ENCODE assay signal across 8 cellular contexts in genomic region chr9:111896942-111897830, GRCh38. TPM values are rescaled to one million over a fixed set of nuclear protein-coding genes. Genes with fewer than 3 reads are reported as not detected.
DNase-seq lines count a peak whose midpoint lies in the region; ATAC-seq and TF ChIP-seq lines count a peak whose summit lies in the region.

No MANE protein-coding gene starts in this region.

- intact Hi-C loops in CD4-positive, alpha-beta memory T cell (cut with micrococcal nuclease), result loop anchor here (1.0 to 5.0 kb wide), 9 partner anchors 29 to 483 kb away; partner anchors contain the start of genes DNAJC25, HSDL2 and PTBP3
- intact Hi-C loops in ascending aorta (cut with DNase I) (loop anchor here (1.0 to 10.0 kb wide), 8 partner anchors 115 to 590 kb away; partner anchors contain the start of genes DNAJC25, KIAA1958, PTBP3 and PTGR1), gastrocnemius medialis (cut with DNase I; ENCODE audit: low total_unique reads) (loop anchor here (1.0 to 2.0 kb wide), 3 partner anchors 62 to 436 kb away; partner anchors contain the start of gene PTBP3)

- H3K36me3 ChIP-seq in CD4-positive, alpha-beta memory T cell (ENCODE audit: insufficient read depth, low read length), result no peaks in the 10 kb centered on the region
- no peaks in the 10 kb centered on the region for H3K36me3 ChIP-seq in ascending aorta
- no peaks in the 10 kb centered on the region for H3K36me3 ChIP-seq in gastrocnemius medialis

- H3K4me3 ChIP-seq in CD4-positive, alpha-beta memory T cell (ENCODE audit: low read length in 2 of 2), result peak overlapping the region; percentile 87 to 97
- peak overlapping the region; percentile 88 to 95 for H3K4me3 ChIP-seq in ascending aorta
- H3K4me3 ChIP-seq in gastrocnemius medialis, result peak overlapping the region; percentile 73 to 93 (median 86)

- peaks cover 58% of the 10 kb centered on the region for H3K4me1 ChIP-seq in CD4-positive, alpha-beta memory T cell (ENCODE audit: insufficient read depth, low read length)
- H3K4me1 ChIP-seq in ascending aorta (peaks cover 3 to 35% of the 10 kb centered on the region in 2 donors), gastrocnemius medialis (peaks cover 45 to 47% of the 10 kb centered on the region in 2 donors)

- peaks cover 0 to 4% of the 10 kb centered on the region in 2 donors for H3K36me3 Mint-ChIP-seq in CD4-positive, alpha-beta memory T cell

- H3K9me3 ChIP-seq in CD4-positive, alpha-beta memory T cell (ENCODE audit: control insufficient read depth in 1 of 2, low read length in 2 of 2), result no peaks in the 10 kb centered on the region
- H3K9me3 ChIP-seq in ascending aorta, result no peaks in the 10 kb centered on the region
- no peaks in the 10 kb centered on the region for H3K9me3 ChIP-seq in gastrocnemius medialis

- no peak overlapping the region for H3K27ac Mint-ChIP-seq in CD4-positive, alpha-beta memory T cell

- in situ Hi-C loops in gastrocnemius medialis (cut with MboI; ENCODE audit: low sequenced_read_pairs in 4 of 4), result loop anchor here (10.0 to 25.0 kb wide), 3 partner anchors 178 to 465 kb away; no protein-coding TSS in a partner anchor

- TF ChIP-seq POLR2A in gastrocnemius medialis (IDR thresholded peaks at IDR 0.05), result no peak

- peak; percentile 16 to 68 (median 26) for DNase-seq in CD4-positive, alpha-beta memory T cell
- peak; percentile 53 for DNase-seq in GM19238 (ENCODE audit: insufficient read length, low spot score)
- peak; percentile 56 to 61 for DNase-seq in SHP77 (lab: John Stamatoyannopoulos, UW)
- DNase-seq in ascending aorta (ENCODE audit: low spot score in 2 of 2), result peak in 1 of 2 donors; percentile 74
- peak in 44 of 51 donors; percentile 26 to 88 (median 66) for DNase-seq in hypothalamus (lab: John Stamatoyannopoulos, UW)
- peak; percentile 28 to 39 for DNase-seq in gastrocnemius medialis
- DNase-seq in DMS153 (lab: John Stamatoyannopoulos, UW), result no peak

- no peaks in the 10 kb centered on the region for H3K27me3 ChIP-seq in CD4-positive, alpha-beta memory T cell (ENCODE audit: insufficient read depth, low read length)
- H3K27me3 ChIP-seq in ascending aorta (no peaks in the 10 kb centered on the region), gastrocnemius medialis (no peaks in the 10 kb centered on the region)

- POLR2A ChIA-PET in CD4-positive, alpha-beta memory T cell (lab: Charles Lee; ENCODE audit: partially characterized antibody), result interaction anchor here (0.6 to 4.2 kb wide), 28 partner anchors 9 to 1641 kb away, joined by 3 to 92 read pairs (median 5); partner anchors contain the start of genes DNAJC25, HSDL2, PTBP3 and TXN

- H3K27ac ChIP-seq in CD4-positive, alpha-beta memory T cell (ENCODE audit: low read depth, low read length), result peak overlapping the region; percentile 70
- H3K27ac ChIP-seq in ascending aorta (peak overlapping the region; percentile 95), gastrocnemius medialis (peak overlapping the region; percentile 88 to 96 (median 92))

- H3K4me1 Mint-ChIP-seq in CD4-positive, alpha-beta memory T cell, result peaks cover 18 to 27% (median 24%) of the 10 kb centered on the region in 4 donors

- CTCF ChIA-PET in CD4-positive, alpha-beta memory T cell (lab: Charles Lee; ENCODE audit: partially characterized antibody), result interaction anchor here (1.0 to 3.1 kb wide), 4 partner anchors 18 to 177 kb away, joined by 3 to 19 read pairs (median 6); no protein-coding TSS in a partner anchor

- H3K4me3 Mint-ChIP-seq in CD4-positive, alpha-beta memory T cell, result peak overlapping the region in 1 of 8 donors; percentile 96

- H3K27me3 Mint-ChIP-seq in CD4-positive, alpha-beta memory T cell, result no peaks in the 10 kb centered on the region

- no peaks in the 10 kb centered on the region for H3K9me3 Mint-ChIP-seq in CD4-positive, alpha-beta memory T cell

- peak in 1 of 3 experiments; percentile 20 for TF ChIP-seq CTCF in ascending aorta (IDR thresholded peaks at IDR 0.05)
- peak in 2 of 5 experiments; percentile 11 to 21 for TF ChIP-seq CTCF in gastrocnemius medialis (IDR thresholded peaks at IDR 0.05 in 4 of 5, conservative IDR thresholded peaks at IDR 0.05 in 1 of 5)

- ATAC-seq in HG03280 (IDR thresholded peaks at IDR 0.05; ENCODE audit: unreplicated experiment), result peak; percentile 47
- peak; percentile 79 to 83 for ATAC-seq in gastrocnemius medialis

RNA-seq across cellular contexts. Expression of gene UGCG, which starts 0.6 kb away (rescaled TPM):
- 10 to 100 TPM; 26.3 to 29.7 TPM for total RNA-seq in CD4-positive, alpha-beta memory T cell
- polyA plus RNA-seq in CD4-positive, alpha-beta memory T cell, result 10 to 100 TPM; 13.0 to 14.7 TPM
- total RNA-seq in ascending aorta (5.7 TPM), gastrocnemius medialis (10 to 100 TPM in 3 of 4 donors, 1 to 10 TPM in 1; 9.1 to 18.5 (median 12.1) TPM)
